In the genomic region with DNA sequence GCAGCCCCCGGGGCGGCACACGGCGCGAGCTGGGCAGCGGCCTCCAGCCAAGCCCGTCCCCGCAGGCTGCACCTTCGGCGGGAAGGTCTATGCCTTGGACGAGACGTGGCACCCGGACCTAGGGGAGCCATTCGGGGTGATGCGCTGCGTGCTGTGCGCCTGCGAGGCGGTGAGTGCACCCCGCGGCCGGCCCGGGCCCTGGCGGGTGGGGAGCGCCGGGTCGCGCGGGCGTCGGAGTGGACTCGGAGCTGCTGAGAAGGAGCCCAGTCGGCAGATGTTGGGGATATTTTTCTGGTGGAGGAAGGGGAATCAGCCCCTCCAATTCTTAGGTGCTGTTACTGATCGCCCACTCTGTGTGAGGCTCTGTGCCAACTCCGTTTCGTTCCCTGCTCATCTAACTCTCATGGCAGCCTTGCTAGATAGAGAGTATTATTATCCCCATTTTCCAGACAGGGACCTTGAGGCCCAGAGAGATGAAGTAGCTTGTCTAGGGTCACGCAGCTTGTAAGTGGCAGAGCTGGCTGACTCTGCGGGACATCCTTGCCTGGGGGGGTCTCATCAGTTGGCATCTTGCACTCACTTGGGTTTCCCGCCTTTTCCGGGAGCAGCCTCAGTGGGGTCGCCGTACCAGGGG, we compare ENCODE assay signal across 9 cellular contexts. TPM values are rescaled to one million over a fixed set of nuclear protein-coding genes. Genes with fewer than 3 reads are reported as not detected.
DNase-seq lines count a peak whose midpoint lies in the region; ATAC-seq and TF ChIP-seq lines count a peak whose summit lies in the region.
"Had no signal": no experiment of that assay in that cellular context is flagged by ENCODE, and none has a peak within 500 bp of the region (broad histone marks: within the 10 kb centered on the region; RNA-seq: fewer than 3 reads in every experiment).

No MANE protein-coding gene starts in this region.

- H3K4me1 Mint-ChIP-seq in activated T-cell treated with anti-CD3 and anti-CD28 coated beads, Interleukin-2, amount 50 U/mL, for 72 hours (ENCODE audit: low read depth), result no peaks in the 10 kb centered on the region
- H3K4me1 Mint-ChIP-seq in immature natural killer cell, result peaks cover 5 to 6% of the 10 kb centered on the region in 2 donors

- peak overlapping the region; percentile 40; the same call in 1 of the 2 replicates for H3K9ac ChIP-seq in HCT116 (ENCODE audit: low read length)
- no peak overlapping the region for H3K9ac ChIP-seq in smooth muscle cell (ENCODE audit: low read depth)

- H3K27ac Mint-ChIP-seq in activated T-cell treated with anti-CD3 and anti-CD28 coated beads, Interleukin-2, amount 50 U/mL, for 72 hours, result no peak overlapping the region
- H3K27ac Mint-ChIP-seq in immature natural killer cell, result no peak overlapping the region

- H3K4me2 ChIP-seq in HCT116 (ENCODE audit: low read length), result peak overlapping the region; percentile 87
- H3K4me2 ChIP-seq in smooth muscle cell, result peak overlapping the region; percentile 88

- no peak for DNase-seq in HCT116 (ENCODE audit: low read depth, low spot score)
- peak in 1 of 2 donors; percentile 27 for DNase-seq in activated T-cell treated with anti-CD3 and anti-CD28 coated beads, Interleukin-2, amount 50 U/mL, for 72 hours
- DNase-seq in immature natural killer cell, result no peak
- DNase-seq in smooth muscle cell (lab: John Stamatoyannopoulos, UW; ENCODE audit: unreplicated experiment), result no peak
- DNase-seq in hepatic stellate cell (ENCODE audit: low spot score), result no peak
- no peak for DNase-seq in NCI-H2107 treated with DMSO at 0.1 percent for 48 hours (lab: John Stamatoyannopoulos, UW; ENCODE audit: unreplicated experiment)
- DNase-seq in hippocampal formation (lab: John Stamatoyannopoulos, UW), result no peak

- peak overlapping the region; percentile 36 to 58 for H3K4me3 ChIP-seq in HCT116 (replicated peaks in 1 of 2; ENCODE audit: low read depth in 1 of 2, low read length in 2 of 2)
- peak overlapping the region; percentile 57 for H3K4me3 ChIP-seq in smooth muscle cell

- H3K27me3 Mint-ChIP-seq in activated T-cell treated with anti-CD3 and anti-CD28 coated beads, Interleukin-2, amount 50 U/mL, for 72 hours (ENCODE audit: low read depth), result peaks cover 53% of the 10 kb centered on the region
- peaks cover 4 to 26% (median 23%) of the 10 kb centered on the region in 3 donors for H3K27me3 Mint-ChIP-seq in immature natural killer cell (ENCODE audit: low read depth in 3 of 3)

- TF ChIP-seq CTCF in HCT116 (IDR thresholded peaks at IDR 0.05 in 2 of 3, conservative IDR thresholded peaks at IDR 0.05 in 1 of 3; ENCODE audit: borderline replicate concordance in 1 of 3, insufficient read depth in 1 of 3, low read depth in 2 of 3, low read length in 2 of 3) (no peak), smooth muscle cell (IDR thresholded peaks at IDR 0.05; ENCODE audit: borderline replicate concordance, insufficient read depth, poor library complexity, severe bottlenecking) (no peak)

- RAD21 ChIA-PET in HCT116 (lab: Charles Lee; ENCODE audit: low non-redundant PET in 1 of 2, low total read pairs in 2 of 2, uncharacterized antibody in 2 of 2, unreplicated experiment in 2 of 2), result no interaction called here

- H3K9me3 Mint-ChIP-seq in activated T-cell treated with anti-CD3 and anti-CD28 coated beads, Interleukin-2, amount 50 U/mL, for 72 hours, result no peaks in the 10 kb centered on the region
- no peaks in the 10 kb centered on the region for H3K9me3 Mint-ChIP-seq in immature natural killer cell

- H3K36me3 Mint-ChIP-seq in activated T-cell treated with anti-CD3 and anti-CD28 coated beads, Interleukin-2, amount 50 U/mL, for 72 hours (ENCODE audit: insufficient read depth in 2 of 2), result peaks cover 0 to 4% of the 10 kb centered on the region in 2 donors
- no peaks in the 10 kb centered on the region for H3K36me3 Mint-ChIP-seq in immature natural killer cell

- no peak for TF ChIP-seq RAD21 in HCT116 (IDR thresholded peaks at IDR 0.05; ENCODE audit: low read depth)

- ATAC-seq in HCT116, result peak; percentile 65
- ATAC-seq in activated T-cell treated with anti-CD3 and anti-CD28 coated beads, Interleukin-2, amount 50 U/mL, for 72 hours (replicated peaks in 1 of 2), result peak; percentile 55 to 64
- no peak for ATAC-seq in GM19467 (IDR thresholded peaks at IDR 0.05; ENCODE audit: unreplicated experiment)

- H3F3A ChIP-seq in smooth muscle cell (ENCODE audit: low read depth), result no peaks in the 10 kb centered on the region

- peak overlapping the region; percentile 71 to 73 for H3K4me3 Mint-ChIP-seq in activated T-cell treated with anti-CD3 and anti-CD28 coated beads, Interleukin-2, amount 50 U/mL, for 72 hours
- H3K4me3 Mint-ChIP-seq in immature natural killer cell, result peak overlapping the region; percentile 67 to 78 (median 74)

- H3K27me3 ChIP-seq in HCT116 (ENCODE audit: insufficient read depth, low read length), result no peaks in the 10 kb centered on the region
- peaks cover 18% of the 10 kb centered on the region for H3K27me3 ChIP-seq in smooth muscle cell (ENCODE audit: low read depth)

- H3K4me1 ChIP-seq in HCT116 (ENCODE audit: control insufficient read depth in 1 of 2, insufficient read depth in 2 of 2, low read length in 2 of 2), result peaks cover 4 to 20% of the 10 kb centered on the region in 2 experiments; a peak in 2 of 4 replicates
- peaks cover 22% of the 10 kb centered on the region for H3K4me1 ChIP-seq in smooth muscle cell (ENCODE audit: low read depth)

- H3K27ac ChIP-seq in HCT116 (ENCODE audit: low read depth, low read length) (peak overlapping the region; percentile 18; the same call in 1 of the 2 replicates), smooth muscle cell (ENCODE audit: low read depth) (no peak overlapping the region)
- H3K27ac ChIP-seq: epithelial cell of prostate had no signal

- H3K9me3 ChIP-seq in HCT116 (ENCODE audit: control insufficient read depth in 1 of 2, insufficient read depth in 1 of 2, low read depth in 1 of 2, low read length in 2 of 2) (no peaks in the 10 kb centered on the region), smooth muscle cell (replicated peaks; ENCODE audit: low read depth) (no peaks in the 10 kb centered on the region)

- CTCF ChIA-PET in HCT116 (lab: Charles Lee), result interaction anchor here (1.0 kb wide), 1 partner anchor 9 kb away, joined by 3 read pairs; no protein-coding TSS in a partner anchor

- 3% methylated on average over 35 of the region's 42 CpGs for WGBS in smooth muscle cell (ENCODE audit: low lambda C conversion rate)

- H2AFZ ChIP-seq in HCT116 (ENCODE audit: low read depth, low read length, poor library complexity, severe bottlenecking), result peak overlapping the region; percentile 74
- H2AFZ ChIP-seq in smooth muscle cell (ENCODE audit: low read depth), result no peak overlapping the region

- intact Hi-C loops in HCT116 (cut with micrococcal nuclease), result no loop called here

- no peak for TF ChIP-seq POLR2A in HCT116 (IDR thresholded peaks at IDR 0.05; ENCODE audit: borderline replicate concordance, extremely low read depth, insufficient read depth, insufficient read length)

- no TSS peak for BruUV-seq in HCT116 (replicated peaks; lab: Mats Ljungman, UMichigan)

- H3K79me2 ChIP-seq in HCT116 (ENCODE audit: insufficient read depth, low read length), result no peaks in the 10 kb centered on the region
- H3K79me2 ChIP-seq in smooth muscle cell (ENCODE audit: low read depth), result no peaks in the 10 kb centered on the region

- POLR2A ChIA-PET in HCT116 (lab: Charles Lee), result no interaction called here

- H3K9me2 ChIP-seq in HCT116 (ENCODE audit: insufficient read depth), result no peaks in the 10 kb centered on the region

- H3K36me3 ChIP-seq in HCT116 (ENCODE audit: control insufficient read depth in 1 of 2, insufficient read depth in 2 of 2, low read length in 2 of 2), result no peaks in the 10 kb centered on the region
- no peaks in the 10 kb centered on the region for H3K36me3 ChIP-seq in smooth muscle cell (ENCODE audit: low read depth)

- H4K20me1 ChIP-seq in HCT116 (ENCODE audit: insufficient read depth) (no peaks in the 10 kb centered on the region), smooth muscle cell (ENCODE audit: low read depth) (no peaks in the 10 kb centered on the region)

TF ChIP-seq in HCT116, 20 proteins besides CTCF, POLR2A, EP300 and RAD21 (continues in another document):
- no peak for TF ChIP-seq ELF1 (IDR thresholded peaks at IDR 0.05; ENCODE audit: borderline replicate concordance, low read depth)
- TF ChIP-seq TCF7L2 (IDR thresholded peaks at IDR 0.05; ENCODE audit: borderline replicate concordance, extremely low read depth, insufficient read depth, insufficient read length), result no peak
- TF ChIP-seq JUND (IDR thresholded peaks at IDR 0.05), result no peak
- no peak for TF ChIP-seq ZFX (IDR thresholded peaks at IDR 0.05)
- no peak for TF ChIP-seq SIN3A (IDR thresholded peaks at IDR 0.05; ENCODE audit: low read depth)
- no peak for TF ChIP-seq CEBPB (IDR thresholded peaks at IDR 0.05; ENCODE audit: low read depth)

RNA-seq across cellular contexts. Expression of gene CHRD, which starts 0.9 kb away (rescaled TPM):
- 8.0 TPM for total RNA-seq in HCT116 (2021; ENCODE audit: unreplicated experiment)
- polyA plus RNA-seq in HCT116 (2012), result 7.6 and 10.5 TPM in 2 replicates
- under 1 TPM in 1 of 2 donors, not detected in 1; 0.19 TPM for total RNA-seq in activated T-cell treated with anti-CD3 and anti-CD28 coated beads, Interleukin-2, amount 50 U/mL, for 72 hours
- not detected for polyA plus RNA-seq in immature natural killer cell
- total RNA-seq in smooth muscle cell, result 1.5 and 7.1 TPM in 2 replicates
- polyA plus RNA-seq in smooth muscle cell, result 2.5 and 4.9 TPM in 2 replicates

RNA-seq across cellular contexts. Expression of gene THPO, which starts 2.7 kb away (rescaled TPM):
- total RNA-seq in HCT116 (2021; ENCODE audit: unreplicated experiment), result not detected
- 0.15 and 0.25 TPM in 2 replicates for polyA plus RNA-seq in HCT116 (2012)
- total RNA-seq in activated T-cell treated with anti-CD3 and anti-CD28 coated beads, Interleukin-2, amount 50 U/mL, for 72 hours, result not detected
- not detected for polyA plus RNA-seq in immature natural killer cell
- 0.22 TPM in 1 of 2 replicates, not detected in the other for total RNA-seq in smooth muscle cell
- polyA plus RNA-seq in smooth muscle cell, result 0.45 TPM in 1 of 2 replicates, not detected in the other

RNA-seq across cellular contexts. Expression of gene POLR2H, which starts 19.2 kb away (rescaled TPM):
- 156 TPM for total RNA-seq in HCT116 (2021; ENCODE audit: unreplicated experiment)
- 215 and 240 TPM in 2 replicates for polyA plus RNA-seq in HCT116 (2012)
- total RNA-seq in activated T-cell treated with anti-CD3 and anti-CD28 coated beads, Interleukin-2, amount 50 U/mL, for 72 hours, result 10 to 100 TPM; 86.9 to 93.6 TPM
- 10 to 100 TPM; 57.2 to 61.2 (median 59.5) TPM for polyA plus RNA-seq in immature natural killer cell
- total RNA-seq in smooth muscle cell, result 87.0 and 154 TPM in 2 replicates
- polyA plus RNA-seq in smooth muscle cell, result 64.6 and 77.9 TPM in 2 replicates

RNA-seq across cellular contexts. Expression of gene CLCN2, which starts 19.3 kb away (rescaled TPM):
- total RNA-seq in HCT116 (2021; ENCODE audit: unreplicated experiment) (21.6 TPM), smooth muscle cell (2.3 and 4.1 TPM in 2 replicates)
- polyA plus RNA-seq in HCT116 (2012), result 11.5 and 13.5 TPM in 2 replicates
- total RNA-seq in activated T-cell treated with anti-CD3 and anti-CD28 coated beads, Interleukin-2, amount 50 U/mL, for 72 hours, result 1 to 10 TPM; 3.1 to 3.9 TPM
- polyA plus RNA-seq in immature natural killer cell (under 1 TPM in 2 of 3 donors, not detected in 1; 0.57 to 0.76 TPM), smooth muscle cell (4.5 and 6.5 TPM in 2 replicates)

RNA-seq across cellular contexts. Expression of gene FAM131A, which starts 43.3 kb away (rescaled TPM):
- total RNA-seq in HCT116 (2021; ENCODE audit: unreplicated experiment) (17.8 TPM), smooth muscle cell (13.6 and 20.2 TPM in 2 replicates)
- 16.5 and 18.7 TPM in 2 replicates for polyA plus RNA-seq in HCT116 (2012)
- total RNA-seq in activated T-cell treated with anti-CD3 and anti-CD28 coated beads, Interleukin-2, amount 50 U/mL, for 72 hours, result 1 to 10 TPM; 6.6 to 7.6 TPM
- polyA plus RNA-seq in immature natural killer cell (1 to 10 TPM; 2.4 to 3.0 (median 2.8) TPM), smooth muscle cell (15.3 and 15.8 TPM in 2 replicates)
